In genomic region chr3:41933154-41933676, GRCh38 we compare ENCODE assay signal across 15 cellular contexts. TPM values are rescaled to one million over a fixed set of nuclear protein-coding genes. Genes with fewer than 3 reads are reported as not detected.
A peak's percentile ranks its signal among the peaks of the same experiment; 100 is the strongest.
DNase-seq lines count a peak whose midpoint lies in the region; ATAC-seq, FAIRE-seq and TF ChIP-seq lines count a peak whose summit lies in the region.
"Had no signal": no experiment of that assay in that cellular context is flagged by ENCODE, and none has a peak within 500 bp of the region (broad histone marks: within the 10 kb centered on the region; RNA-seq: fewer than 3 reads in every experiment).

No MANE protein-coding gene starts in this region.

- no peaks in the 10 kb centered on the region for H4K20me1 ChIP-seq in K562 (replicated peaks; ENCODE audit: control insufficient read depth, insufficient read depth, low read length)

- H3K4me1 Mint-ChIP-seq in Caco-2 (ENCODE audit: low read depth, unreplicated experiment): no peaks in the 10 kb centered on the region
- H3K4me1 Mint-ChIP-seq: H9 had no signal

- no peaks in the 10 kb centered on the region for H3K9me3 ChIP-seq in K562 (replicated peaks; ENCODE audit: control insufficient read depth, insufficient read depth, low read depth, low read length)
- no peaks in the 10 kb centered on the region for H3K9me3 ChIP-seq in Caco-2

- no peaks in the 10 kb centered on the region for H3K27me3 ChIP-seq in K562 (ENCODE audit: control insufficient read depth in 2 of 2, insufficient read depth in 2 of 2, low read length in 2 of 2)
- H3K27me3 ChIP-seq in Caco-2 (replicated peaks; ENCODE audit: control insufficient read depth, insufficient read depth, low read length): no peaks in the 10 kb centered on the region

- no peak for ATAC-seq in K562
- ATAC-seq in HG02623 (IDR thresholded peaks at IDR 0.05; ENCODE audit: unreplicated experiment): no peak
- ATAC-seq: activated CD8-positive, alpha-beta T cell treated with anti-CD3 and anti-CD28 coated beads, Interleukin-2, amount 10 ng/mL, durations not matched to agents 7 days and 5 days had no signal

- POLR2A ChIA-PET in K562 (lab: Yijun Ruan, JAX) (no interaction called here), Caco-2 (lab: Charles Lee) (no interaction called here)

- no peak for FAIRE-seq in K562 (lab: Jason Lieb, UNC)
- FAIRE-seq: islet of Langerhans had no signal

- no peaks in the 10 kb centered on the region for H3K4me1 ChIP-seq in K562 (replicated peaks in 1 of 2; ENCODE audit: control insufficient read depth in 2 of 2, insufficient read depth in 2 of 2, low read length in 2 of 2)
- H3K4me1 ChIP-seq in Caco-2: no peaks in the 10 kb centered on the region

- no peaks in the 10 kb centered on the region for H3K9me1 ChIP-seq in K562 (ENCODE audit: control insufficient read depth, insufficient read depth, low read length)

- H3K36me3 ChIP-seq in K562 (ENCODE audit: control insufficient read depth, insufficient read depth, low read length) (no peaks in the 10 kb centered on the region), Caco-2 (ENCODE audit: control insufficient read depth, insufficient read depth, low read length) (no peaks in the 10 kb centered on the region)

- H3K9me3 Mint-ChIP-seq in Caco-2 (ENCODE audit: unreplicated experiment): no peaks in the 10 kb centered on the region

- no peak overlapping the region for H2AFZ ChIP-seq in K562 (ENCODE audit: low read depth, low read length)

- no peaks in the 10 kb centered on the region for H3K27me3 Mint-ChIP-seq in Caco-2 (ENCODE audit: insufficient read depth, unreplicated experiment)
- H3K27me3 Mint-ChIP-seq: activated naive CD8-positive, alpha-beta T cell had no signal

- no peak overlapping the region for H3K4me3 Mint-ChIP-seq in Caco-2 (ENCODE audit: unreplicated experiment)
- H3K4me3 Mint-ChIP-seq: activated CD8-positive, alpha-beta T cell treated with anti-CD3 and anti-CD28 coated beads, Interleukin-2, amount 10 ng/mL, durations not matched to agents 7 days and 5 days; activated naive CD8-positive, alpha-beta T cell; H9 had no signal

- DNase-seq in A172 (ENCODE audit: low spot score): peak; percentile 6
- peak; percentile 34 for DNase-seq in HS-27A (ENCODE audit: low read depth)
- no peak for DNase-seq in K562 (ENCODE audit: extremely low read depth in 1 of 4, low spot score in 3 of 4)
- peak; percentile 21 for DNase-seq in left kidney (ENCODE audit: low read depth, low spot score)
- DNase-seq in activated T-cell treated with anti-CD3 and anti-CD28 coated beads for 4 hours: no peak
- DNase-seq in stimulated activated CD8-positive, alpha-beta memory T cell treated with anti-CD3 and anti-CD28 coated beads, Interleukin-4, amount 100 ng/mL, for 48 hours: no peak
- no peak for DNase-seq in Caco-2
- DNase-seq: ACHN; activated CD8-positive, alpha-beta T cell treated with anti-CD3 and anti-CD28 coated beads, Interleukin-2, amount 10 ng/mL, durations not matched to agents 7 days and 5 days; H9; NCI-H82; occipital lobe had no signal

- no peak overlapping the region for H3K9ac ChIP-seq in K562 (ENCODE audit: insufficient read depth in 1 of 2, low read depth in 2 of 2, low read length in 2 of 2)

- no peak overlapping the region for H3K4me2 ChIP-seq in K562 (ENCODE audit: insufficient read depth, low read length)

- intact Hi-C loops in K562 (cut with micrococcal nuclease): no loop called here
- intact Hi-C loops in Caco-2 (cut with micrococcal nuclease; ENCODE audit: unreplicated experiment): no loop called here

- in situ Hi-C loops in K562 (cut with MboI): no loop called here

- CTCF ChIA-PET in K562 (lab: Yijun Ruan, JAX; ENCODE audit: low intra/inter-chr PET ratio): no interaction called here
- CTCF ChIA-PET in Caco-2 (lab: Charles Lee): no interaction called here

- no peak for TF ChIP-seq POLR2A in K562 (conservative IDR thresholded peaks at IDR 0.05)

- no peak for TF ChIP-seq RAD21 in K562 (CRISPR knock-in tag; conservative IDR thresholded peaks at IDR 0.05 in 1 of 2, IDR thresholded peaks at IDR 0.05 in 1 of 2)

- no peak overlapping the region for H3K27ac ChIP-seq in K562 (ENCODE audit: extremely low read depth, low read depth, low read length)

- no peaks in the 10 kb centered on the region for H3K79me2 ChIP-seq in K562 (ENCODE audit: control insufficient read depth, insufficient read depth, low read length)

- BruUV-seq in K562 (replicated peaks; lab: Mats Ljungman, UMichigan) (no TSS peak), Caco-2 (replicated peaks; lab: Mats Ljungman, UMichigan) (no TSS peak)

- no peak overlapping the region for H3K4me3 ChIP-seq in K562
- no peak overlapping the region for H3K4me3 ChIP-seq in Caco-2 (ENCODE audit: low read depth, low read length)

- TF ChIP-seq EP300 in K562 (IDR thresholded peaks at IDR 0.05; ENCODE audit: low read length): no peak

- TF ChIP-seq CTCF in K562 (IDR thresholded peaks at IDR 0.05 in 2 of 3, conservative IDR thresholded peaks at IDR 0.05 in 1 of 3; ENCODE audit: insufficient read depth in 2 of 3, low read depth in 1 of 3, low read length in 3 of 3) (no peak), Caco-2 (IDR thresholded peaks at IDR 0.05; ENCODE audit: insufficient read depth in 1 of 2, low read depth in 1 of 2, low read length in 1 of 2, severe bottlenecking in 1 of 2, unreplicated experiment in 1 of 2) (no peak)

- WGBS in K562 (ENCODE audit: insufficient coverage, low coverage, missing lambda C conversion rate): 6% methylated on average over 3 of the region's 3 CpGs

- H3K36me3 Mint-ChIP-seq in Caco-2 (ENCODE audit: insufficient read depth, unreplicated experiment): no peaks in the 10 kb centered on the region

- H3K27ac Mint-ChIP-seq in Caco-2 (ENCODE audit: unreplicated experiment): no peak overlapping the region
- H3K27ac Mint-ChIP-seq: activated CD8-positive, alpha-beta T cell treated with anti-CD3 and anti-CD28 coated beads, Interleukin-2, amount 10 ng/mL, durations not matched to agents 7 days and 5 days; activated naive CD8-positive, alpha-beta T cell; H9 had no signal

TF ChIP-seq in K562, 482 proteins besides CTCF, POLR2A, EP300 and RAD21:
- TF ChIP-seq CEBPB (tag; IDR thresholded peaks at IDR 0.05): peak; percentile 61
- no peak for TF ChIP-seq CEBPG (CRISPR knock-in tag; IDR thresholded peaks at IDR 0.05)
- TF ChIP-seq CEBPG (tag; conservative IDR thresholded peaks at IDR 0.05 in 1 of 2, IDR thresholded peaks at IDR 0.05 in 1 of 2): peak in 1 of 2 experiments; percentile 73; a peak in 3 of 4 replicates
- TF ChIP-seq PTBP1 (IDR thresholded peaks at IDR 0.05; ENCODE audit: low read depth, low read length): no peak

RNA-seq across cellular contexts. Expression of gene ULK4, which starts 28.7 kb away (rescaled TPM):
- total RNA-seq in A172 (2014; rRNA removed; shearing (Covaris generic)): 2.0 and 9.6 TPM in 2 replicates
- total RNA-seq in K562 (2011; cell fraction: chromatin; rRNA removed; ENCODE audit: low replicate concordance): 5.5 and 12.7 TPM in 2 replicates
- 3.6 and 3.8 TPM in 2 replicates for total RNA-seq in K562 (2011; cell fraction: nucleolus; rRNA removed)
- total RNA-seq in K562 (2011; cell fraction: nucleoplasm; rRNA removed): 5.5 and 6.0 TPM in 2 replicates
- total RNA-seq in K562 (2014; rRNA removed) (2.9 and 5.7 TPM in 2 replicates), K562 (2014; rRNA removed; fragmentation: Illumina TruSeq; extraction: Trizol) (5.2 and 5.9 TPM in 2 replicates), K562 (2015; rRNA removed; fragmentation: Illumina TruSeq; extraction: Trizol) (4.6 and 4.8 TPM in 2 replicates), K562 (2021) (3.1 and 3.3 TPM in 2 replicates), Caco-2 (2022) (4.2 and 4.6 TPM in 2 replicates)
- polyA plus RNA-seq in K562 (2011; rRNA removed) (2.1 and 3.2 TPM in 2 replicates), K562 (2014; fragmentation: Illumina TruSeq; extraction: Trizol) (3.0 and 3.7 TPM in 2 replicates), K562 (2014; fragmentation: Nextera tagmentation; extraction: Ambion mirVana) (1 to 10 TPM; 3.4 to 5.4 TPM), K562 (2014; rRNA removed) (2.9 and 3.5 TPM in 2 replicates)
- 0.95 and 0.99 TPM in 2 replicates for polyA plus RNA-seq in K562 (2011; cell fraction: cytosol; rRNA removed)
- polyA plus RNA-seq in K562 (2011; cell fraction: nucleus; rRNA removed): 2.9 and 3.5 TPM in 2 replicates
- polyA plus RNA-seq in K562 (2012): 1.4 and 3.2 TPM in 2 replicates
- 3.1 and 5.1 TPM in 2 replicates for polyA minus RNA-seq in K562 (2011; rRNA and poly(A)+ RNA removed)
- 2.3 TPM in 1 of 2 replicates, not detected in the other for polyA minus RNA-seq in K562 (2011; cell fraction: cytosol; rRNA and poly(A)+ RNA removed)
- polyA minus RNA-seq in K562 (2011; cell fraction: nucleus; rRNA and poly(A)+ RNA removed): 6.5 and 6.6 TPM in 2 replicates

Comparison
In these comparisons a context has a peak if more than half of its experiments do, and no peak if none do; other contexts are left out.
1. DNase-seq: peak in A172 (single experiment), HS-27A (single experiment) and left kidney (single experiment); none in K562 (0 of 4), activated T-cell treated with anti-CD3 and anti-CD28 coated beads for 4 hours (single experiment), stimulated activated CD8-positive, alpha-beta memory T cell treated with anti-CD3 and anti-CD28 coated beads, Interleukin-4, amount 100 ng/mL, for 48 hours (single experiment) and Caco-2 (0 of 2).